Comparison of ENCODE assay signal across 9 cellular contexts in genomic region chrX:101208152-101208905, GRCh38. TPM values are rescaled to one million over a fixed set of nuclear protein-coding genes. Genes with fewer than 3 reads are reported as not detected.
DNase-seq lines count a peak whose midpoint lies in the region; ATAC-seq and TF ChIP-seq lines count a peak whose summit lies in the region.
"Had no signal": no experiment of that assay in that cellular context is flagged by ENCODE, and none has a peak within 500 bp of the region (broad histone marks: within the 10 kb centered on the region; RNA-seq: fewer than 3 reads in every experiment).

No MANE protein-coding gene starts in this region.

- no peaks in the 10 kb centered on the region for H3K36me3 Mint-ChIP-seq in activated CD4-positive, alpha-beta T cell treated with anti-CD3 and anti-CD28 coated beads for 36 hours (ENCODE audit: low read depth)
- no peaks in the 10 kb centered on the region for H3K36me3 Mint-ChIP-seq in T-helper 17 cell (ENCODE audit: low read depth)

- CTCF ChIA-PET in activated CD4-positive, alpha-beta T cell treated with anti-CD3 and anti-CD28 coated beads for 36 hours (lab: Charles Lee) = no interaction called here
- CTCF ChIA-PET in HEK293T (lab: Yijun Ruan, JAX) = no interaction called here

- H3K4me1 Mint-ChIP-seq in activated CD4-positive, alpha-beta T cell treated with anti-CD3 and anti-CD28 coated beads for 36 hours = peaks cover 16% of the 10 kb centered on the region
- H3K4me1 Mint-ChIP-seq in T-helper 17 cell = peaks cover 6% of the 10 kb centered on the region

- POLR2A ChIA-PET in activated CD4-positive, alpha-beta T cell treated with anti-CD3 and anti-CD28 coated beads for 36 hours (lab: Charles Lee) = no interaction called here
- POLR2A ChIA-PET in HEK293T (lab: Yijun Ruan, JAX) = no interaction called here

- no peak overlapping the region for H3K27ac Mint-ChIP-seq in activated CD4-positive, alpha-beta T cell treated with anti-CD3 and anti-CD28 coated beads for 36 hours
- peak overlapping the region; percentile 63 for H3K27ac Mint-ChIP-seq in T-helper 17 cell

- H3K4me3 Mint-ChIP-seq in activated CD4-positive, alpha-beta T cell treated with anti-CD3 and anti-CD28 coated beads for 36 hours = no peak overlapping the region
- H3K4me3 Mint-ChIP-seq in T-helper 17 cell = peak overlapping the region; percentile 28

- ATAC-seq in activated CD4-positive, alpha-beta T cell treated with anti-CD3 and anti-CD28 coated beads for 36 hours = peak; percentile 68
- ATAC-seq in HG02610 (IDR thresholded peaks at IDR 0.05; ENCODE audit: unreplicated experiment) = peak; percentile 78
- ATAC-seq in T-helper 17 cell = peak; percentile 20
- no peak for ATAC-seq in HG03108 (IDR thresholded peaks at IDR 0.05; ENCODE audit: unreplicated experiment)

- no peaks in the 10 kb centered on the region for H3K9me3 Mint-ChIP-seq in activated CD4-positive, alpha-beta T cell treated with anti-CD3 and anti-CD28 coated beads for 36 hours (ENCODE audit: low read depth)

- no peak overlapping the region for H3K9ac ChIP-seq in rectal smooth muscle tissue (ENCODE audit: low read length)

- no peak overlapping the region for H3K4me3 ChIP-seq in rectal smooth muscle tissue (ENCODE audit: low read length)

- no peaks in the 10 kb centered on the region for H3K9me3 ChIP-seq in T-helper 17 cell (ENCODE audit: control insufficient read depth, low read length, poor library complexity, severe bottlenecking)

- no peaks in the 10 kb centered on the region for H3K27me3 Mint-ChIP-seq in activated CD4-positive, alpha-beta T cell treated with anti-CD3 and anti-CD28 coated beads for 36 hours
- H3K27me3 Mint-ChIP-seq in T-helper 17 cell = no peaks in the 10 kb centered on the region

- intact Hi-C loops in activated CD4-positive, alpha-beta T cell treated with anti-CD3 and anti-CD28 coated beads for 36 hours (cut with DNase I, micrococcal nuclease) = loop anchor here (5.0 kb wide), 4 partner anchors 79 to 376 kb away; partner anchors contain the start of gene TRMT2B (in 1 of the 2)

- H3K27me3 ChIP-seq in rectal smooth muscle tissue (ENCODE audit: control insufficient read depth, insufficient read depth, low read length) = no peaks in the 10 kb centered on the region

- peaks cover 4% of the 10 kb centered on the region for H3K4me1 ChIP-seq in rectal smooth muscle tissue (ENCODE audit: control insufficient read depth, insufficient read depth, low read length)

- peak overlapping the region; percentile 12 for H3K27ac ChIP-seq in rectal smooth muscle tissue (ENCODE audit: low read depth, low read length)

- H3K36me3 ChIP-seq in rectal smooth muscle tissue (ENCODE audit: control insufficient read depth, insufficient read depth, low read length) = no peaks in the 10 kb centered on the region

- peak; percentile 4 for DNase-seq in activated CD4-positive, alpha-beta T cell treated with anti-CD3 and anti-CD28 coated beads for 36 hours
- no peak for DNase-seq in activated CD4-positive, alpha-beta T cell treated with anti-CD3 and anti-CD28 coated beads, Interleukin-2, amount 50 U/mL, for 4 hours
- DNase-seq in T-helper 17 cell (no peak), HEK293T (ENCODE audit: extremely low spot score) (no peak), NCI-H1105 (lab: John Stamatoyannopoulos, UW) (no peak)
- DNase-seq: NCI-H187 had no signal

TF ChIP-seq in HEK293T, 16 proteins besides CTCF, POLR2A, EP300 and RAD21:
- TF ChIP-seq PKNOX1 (IDR thresholded peaks at IDR 0.05) (no peak), L3MBTL2 (conservative IDR thresholded peaks at IDR 0.05) (no peak), FOXA1 (IDR thresholded peaks at IDR 0.05) (no peak), NFRKB (IDR thresholded peaks at IDR 0.05) (no peak), CTBP1 (IDR thresholded peaks at IDR 0.05; ENCODE audit: borderline replicate concordance) (no peak), SUZ12 (IDR thresholded peaks at IDR 0.05) (no peak), HDGF (IDR thresholded peaks at IDR 0.05; ENCODE audit: borderline replicate concordance) (no peak), FOXK2 (IDR thresholded peaks at IDR 0.05) (no peak), FOXM1 (IDR thresholded peaks at IDR 0.05; ENCODE audit: borderline replicate concordance) (no peak), ZNF384 (IDR thresholded peaks at IDR 0.05) (no peak), ELF4 (IDR thresholded peaks at IDR 0.05) (no peak), ARNT (IDR thresholded peaks at IDR 0.05) (no peak), SP1 (IDR thresholded peaks at IDR 0.05) (no peak), TARDBP (IDR thresholded peaks at IDR 0.05) (no peak), LEF1 (IDR thresholded peaks at IDR 0.05; ENCODE audit: borderline replicate concordance) (no peak), BHLHE40 (IDR thresholded peaks at IDR 0.05; ENCODE audit: borderline replicate concordance) (no peak)

RNA-seq across cellular contexts. Expression of gene DRP2, which starts 11.3 kb away (rescaled TPM):
- total RNA-seq in activated CD4-positive, alpha-beta T cell treated with anti-CD3 and anti-CD28 coated beads for 36 hours = under 1 TPM; 0.66 to 0.79 TPM
- total RNA-seq in T-helper 17 cell = under 1 TPM; 0.10 to 0.27 TPM
